ENCODE assay signal across 9 cellular contexts in the genomic region with DNA sequence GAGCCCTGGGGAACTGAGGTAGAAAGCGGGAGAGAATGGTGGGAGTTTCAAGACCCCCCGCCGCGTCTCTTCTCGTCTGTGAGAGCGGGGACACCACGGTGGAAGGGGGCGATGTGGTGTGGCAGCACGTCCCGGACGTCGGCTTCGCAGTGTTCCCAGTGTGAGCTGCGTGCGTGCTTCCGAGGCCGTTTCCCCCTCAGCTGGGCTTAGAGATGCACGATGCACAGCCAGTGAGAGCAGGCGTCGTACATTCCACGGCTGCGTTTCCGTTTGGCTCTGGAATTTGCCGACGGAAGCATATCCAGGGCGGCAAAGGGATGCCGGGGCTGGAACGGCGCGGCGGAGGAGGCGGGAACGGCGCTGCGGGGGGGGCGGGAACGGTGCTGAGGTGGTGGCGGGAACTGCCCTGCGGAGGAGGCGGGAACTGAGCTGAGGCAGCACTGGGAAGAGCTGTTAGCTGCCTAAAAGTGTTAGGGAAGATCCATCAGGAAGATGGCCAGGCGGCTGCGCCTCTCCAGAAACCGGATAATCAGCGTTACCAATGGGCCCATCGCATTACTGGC. TPM values are rescaled to one million over a fixed set of nuclear protein-coding genes. Genes with fewer than 3 reads are reported as not detected.
DNase-seq lines count a peak whose midpoint lies in the region; ATAC-seq and TF ChIP-seq lines count a peak whose summit lies in the region.
"Had no signal": no experiment of that assay in that cellular context is flagged by ENCODE, and none has a peak within 500 bp of the region (broad histone marks: within the 10 kb centered on the region; RNA-seq: fewer than 3 reads in every experiment).

No MANE protein-coding gene starts in this region.

- DNase-seq in CD8-positive, alpha-beta T cell = no peak
- DNase-seq in caudate nucleus (lab: John Stamatoyannopoulos, UW) (peak in 38 of 61 donors; percentile 27 to 84 (median 52)), kidney glomerular epithelial cell (lab: John Stamatoyannopoulos, UW) (peak; percentile 26), spleen (peak; percentile 81), SKM-1 (lab: John Stamatoyannopoulos, UW; ENCODE audit: unreplicated experiment) (no peak), T-helper 9 cell (no peak)
- DNase-seq: naive B cell had no signal

- peak overlapping the region; percentile 80 for H2AFZ ChIP-seq in KMS-11 (ENCODE audit: low read depth)

- intact Hi-C loops in CD8-positive, alpha-beta T cell (cut with DNase I, micrococcal nuclease) = no loop called here
- intact Hi-C loops in spleen (cut with DNase I; ENCODE audit: low total_unique reads) = no loop called here

- H3K9ac ChIP-seq in KMS-11 = peak overlapping the region; percentile 26; the same call in 1 of the 2 replicates

- 21 to 70% (median 31%) methylated on average over 29 to 45 of the region's 45 CpGs for WGBS in spleen, 5 donors

- H3K4me2 ChIP-seq in KMS-11 = peak overlapping the region; percentile 38

- peak overlapping the region; percentile 35 for H3K4me3 Mint-ChIP-seq in CD8-positive, alpha-beta T cell

- H3K36me3 Mint-ChIP-seq in CD8-positive, alpha-beta T cell = no peaks in the 10 kb centered on the region

- H3K4me1 ChIP-seq in CD8-positive, alpha-beta T cell (ENCODE audit: insufficient read depth, low read length) = no peaks in the 10 kb centered on the region
- peaks cover 4% of the 10 kb centered on the region for H3K4me1 ChIP-seq in KMS-11 (ENCODE audit: low read depth, poor library complexity, severe bottlenecking)
- H3K4me1 ChIP-seq in spleen = peaks cover 0 to 32% (median 16%) of the 10 kb centered on the region in 6 donors

- H3K27ac ChIP-seq in CD8-positive, alpha-beta T cell (ENCODE audit: low read depth, low read length) = no peak overlapping the region
- H3K27ac ChIP-seq in KMS-11 (no peak overlapping the region), caudate nucleus (ENCODE audit: low read depth, low read length) (peak overlapping the region; percentile 68), spleen (peak overlapping the region; percentile 52 to 85 (median 75))

- H3K79me2 ChIP-seq in KMS-11 (ENCODE audit: insufficient read depth, low read depth) = no peaks in the 10 kb centered on the region

- POLR2A ChIA-PET in CD8-positive, alpha-beta T cell (lab: Charles Lee) = no interaction called here

- no peaks in the 10 kb centered on the region for H4K20me1 ChIP-seq in KMS-11 (ENCODE audit: insufficient read depth)

- CTCF ChIA-PET in CD8-positive, alpha-beta T cell (lab: Charles Lee) = no interaction called here

- peaks cover 16% of the 10 kb centered on the region for H3K9me3 Mint-ChIP-seq in CD8-positive, alpha-beta T cell

- no peak overlapping the region for H3K27ac Mint-ChIP-seq in CD8-positive, alpha-beta T cell
- H3K27ac Mint-ChIP-seq: naive B cell had no signal

- H3K27me3 Mint-ChIP-seq in CD8-positive, alpha-beta T cell (ENCODE audit: low read depth) = peaks cover 25% of the 10 kb centered on the region

- TF ChIP-seq CTCF in CD8-positive, alpha-beta T cell (IDR thresholded peaks at IDR 0.05) = no peak
- no peak for TF ChIP-seq CTCF in KMS-11 (conservative IDR thresholded peaks at IDR 0.05; ENCODE audit: low read depth, low read length)
- no peak for TF ChIP-seq CTCF in spleen (IDR thresholded peaks at IDR 0.05 in 8 of 11, conservative IDR thresholded peaks at IDR 0.05 in 3 of 11)

- no peak for TF ChIP-seq POLR2A in spleen (IDR thresholded peaks at IDR 0.05)

- H3K9me3 ChIP-seq in CD8-positive, alpha-beta T cell (ENCODE audit: low read length) = peaks cover 4% of the 10 kb centered on the region
- peaks cover 0 to 37% (median 21%) of the 10 kb centered on the region in 8 donors for H3K9me3 ChIP-seq in spleen

- H3K4me3 ChIP-seq in CD8-positive, alpha-beta T cell (ENCODE audit: low read depth, low read length) = no peak overlapping the region
- no peak overlapping the region for H3K4me3 ChIP-seq in KMS-11 (IDR thresholded peaks at IDR 0.05; ENCODE audit: insufficient read depth, low read depth, low read length)
- H3K4me3 ChIP-seq in spleen = peak overlapping the region in 4 of 8 donors; percentile 22 to 54 (median 24)

- H3K36me3 ChIP-seq in CD8-positive, alpha-beta T cell (ENCODE audit: insufficient read depth, low read length) = no peaks in the 10 kb centered on the region
- H3K36me3 ChIP-seq in KMS-11 (ENCODE audit: insufficient read depth) (no peaks in the 10 kb centered on the region), spleen (no peaks in the 10 kb centered on the region)

- H3K4me1 Mint-ChIP-seq in CD8-positive, alpha-beta T cell (ENCODE audit: low read depth) = peaks cover 3% of the 10 kb centered on the region

- ATAC-seq in CD8-positive, alpha-beta T cell = no peak
- no peak for ATAC-seq in GM18868 (IDR thresholded peaks at IDR 0.05; ENCODE audit: unreplicated experiment)

- H3K27me3 ChIP-seq in CD8-positive, alpha-beta T cell (ENCODE audit: insufficient read depth, low read length) = peaks cover 7% of the 10 kb centered on the region
- H3K27me3 ChIP-seq in KMS-11 (ENCODE audit: insufficient read depth, low read depth) (no peaks in the 10 kb centered on the region), spleen (replicated peaks in 1 of 7) (peaks cover 0 to 33% (median 0%) of the 10 kb centered on the region in 7 donors)

RNA-seq across cellular contexts. Expression of a gene that starts 37.7 kb away (rescaled TPM):
- total RNA-seq in CD8-positive, alpha-beta T cell = under 1 TPM in 1 of 2 experiments, not detected in 1; 0.33 TPM
- total RNA-seq in spleen = 1 to 10 TPM in 1 of 7 donors, under 1 TPM in 3, not detected in 3; 0.32 to 1.7 (median 0.47) TPM
- 1 to 10 TPM in 1 of 3 donors, under 1 TPM in 2; 0.49 to 1.1 (median 0.51) TPM for polyA plus RNA-seq in spleen

RNA-seq across cellular contexts. Expression of a gene that starts 43.8 kb away (rescaled TPM):
- total RNA-seq in CD8-positive, alpha-beta T cell = not detected
- 1 to 10 TPM in 6 of 7 donors, under 1 TPM in 1; 0.59 to 9.5 (median 1.5) TPM for total RNA-seq in spleen
- polyA plus RNA-seq in spleen = 1 to 10 TPM in 1 of 3 donors, under 1 TPM in 2; 0.14 to 3.1 (median 0.33) TPM

Comparison
In these comparisons a context has a peak if more than half of its experiments do, and no peak if none do; other contexts are left out.
1. DNase-seq: peak in caudate nucleus (38 of 61), kidney glomerular epithelial cell (single experiment) and spleen (single experiment); none in CD8-positive, alpha-beta T cell (0 of 7), SKM-1 (single experiment) and T-helper 9 cell (single experiment).
2. H3K27ac ChIP-seq: peak in caudate nucleus (single experiment) and spleen (8 of 8); none in CD8-positive, alpha-beta T cell (single experiment) and KMS-11 (single experiment).